ENCODE assay signal across 1 cellular context in genomic region chr9:98099898-98100297, GRCh38.
TF ChIP-seq lines count a peak whose summit lies in the region.

No MANE protein-coding gene starts in this region.

TF ChIP-seq in K562, 482 proteins besides CTCF, POLR2A, EP300 and RAD21:
- TF ChIP-seq KDM4B (IDR thresholded peaks at IDR 0.05; ENCODE audit: borderline replicate concordance in 2 of 2, low read depth in 1 of 2): no peak
- TF ChIP-seq SAFB (IDR thresholded peaks at IDR 0.05; ENCODE audit: borderline replicate concordance, low read depth, low read length): no peak
- no peak for TF ChIP-seq SLC30A9 (CRISPR knock-in tag; IDR thresholded peaks at IDR 0.05)
- no peak for TF ChIP-seq ZHX1 (conservative IDR thresholded peaks at IDR 0.05; ENCODE audit: low read length)
- TF ChIP-seq ZNF699 (CRISPR knock-in tag; IDR thresholded peaks at IDR 0.05; ENCODE audit: insufficient replicate concordance): no peak
- TF ChIP-seq ASH1L (IDR thresholded peaks at IDR 0.05; ENCODE audit: borderline replicate concordance, low read depth, partially characterized antibody): no peak
- TF ChIP-seq ZFP1 (CRISPR knock-in tag; IDR thresholded peaks at IDR 0.05): no peak
- TF ChIP-seq SMAD1 (IDR thresholded peaks at IDR 0.05; ENCODE audit: low read depth, low read length, partially characterized antibody): no peak
- TF ChIP-seq IRF1 (CRISPR knock-in tag; IDR thresholded peaks at IDR 0.05; ENCODE audit: borderline replicate concordance): no peak
- no peak for TF ChIP-seq CBFA2T3 (IDR thresholded peaks at IDR 0.05)
- TF ChIP-seq MNT (conservative IDR thresholded peaks at IDR 0.05): no peak
- TF ChIP-seq SOX6 (IDR thresholded peaks at IDR 0.05): no peak
- no peak for TF ChIP-seq CREB5 (CRISPR knock-in tag; IDR thresholded peaks at IDR 0.05)
- TF ChIP-seq ZNF3 (CRISPR knock-in tag; IDR thresholded peaks at IDR 0.05): no peak
- no peak for TF ChIP-seq SMAD2 (IDR thresholded peaks at IDR 0.05; ENCODE audit: low read depth, low read length)
- TF ChIP-seq FOXM1 (IDR thresholded peaks at IDR 0.05; ENCODE audit: low read depth): no peak
- no peak for TF ChIP-seq FOXM1 (CRISPR knock-in tag; IDR thresholded peaks at IDR 0.05; ENCODE audit: low read depth)
- TF ChIP-seq GTF3C2 (IDR thresholded peaks at IDR 0.05; ENCODE audit: borderline replicate concordance, extremely low read depth, insufficient read length): no peak
- TF ChIP-seq NFE2L1 (tag; IDR thresholded peaks at IDR 0.05; ENCODE audit: borderline replicate concordance, low read depth): no peak
- no peak for TF ChIP-seq ETS2 (tag; IDR thresholded peaks at IDR 0.05; ENCODE audit: borderline replicate concordance, poor library complexity, severe bottlenecking)
- TF ChIP-seq ZNF395 (CRISPR knock-in tag; IDR thresholded peaks at IDR 0.05): no peak
